In the genomic region with DNA sequence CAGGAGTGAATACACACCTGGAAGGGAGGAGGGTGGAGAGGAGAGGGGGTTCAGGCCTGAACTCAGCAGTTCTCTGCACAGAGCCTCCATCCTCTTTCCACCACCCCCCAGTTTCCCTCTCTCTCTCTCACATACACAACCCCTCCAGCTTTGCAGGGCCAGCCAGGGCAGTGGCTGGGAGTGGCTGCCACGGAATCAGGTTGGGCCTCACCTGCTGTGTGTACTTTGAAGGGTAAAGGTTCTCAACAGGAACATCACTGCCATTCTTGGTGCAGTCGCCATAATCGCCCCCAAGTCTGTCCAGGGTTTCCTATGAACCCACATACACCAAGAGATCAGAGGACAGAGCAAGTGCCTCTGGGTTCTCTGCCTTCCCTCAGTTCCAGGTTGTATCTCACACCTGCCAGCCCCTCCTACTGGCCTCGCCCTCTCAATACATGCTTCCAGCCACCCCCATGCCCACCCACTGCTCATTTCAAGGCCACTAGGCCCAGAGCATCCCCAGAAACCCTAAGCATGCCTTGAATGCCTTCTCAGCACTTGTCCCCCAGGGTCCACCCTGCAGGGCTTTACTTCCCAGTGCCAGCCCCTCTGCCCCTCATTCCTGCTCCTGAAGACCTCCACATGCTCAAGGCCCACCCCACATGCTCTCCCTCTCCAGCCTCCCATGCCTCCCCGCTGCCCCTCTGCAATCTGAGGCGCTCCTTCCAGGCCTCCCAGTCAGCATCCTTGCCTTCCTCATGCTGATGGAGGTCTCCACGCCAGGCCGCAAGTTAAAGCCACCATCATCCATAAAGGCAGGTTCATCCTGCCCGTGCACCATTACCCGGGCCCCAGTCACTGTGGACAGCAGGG, we compare ENCODE assay signal across 20 cellular contexts. TPM values are rescaled to one million over a fixed set of nuclear protein-coding genes. Genes with fewer than 3 reads are reported as not detected.
A peak's percentile ranks its signal among the peaks of the same experiment; 100 is the strongest.
DNase-seq lines count a peak whose midpoint lies in the region; ATAC-seq and TF ChIP-seq lines count a peak whose summit lies in the region.
"Had no signal": no experiment of that assay in that cellular context is flagged by ENCODE, and none has a peak within 500 bp of the region (broad histone marks: within the 10 kb centered on the region; RNA-seq: fewer than 3 reads in every experiment).

No MANE protein-coding gene starts in this region.

- no peak overlapping the region for H4K8ac ChIP-seq in mesenchymal stem cell (ENCODE audit: low read length)

- peak overlapping the region in 1 of 2 experiments; percentile 42 for H3K4ac ChIP-seq in mesenchymal stem cell (ENCODE audit: low read depth in 1 of 2, low read length in 2 of 2)

- CTCF ChIA-PET in MCF 10A (lab: Yijun Ruan, JAX): interaction anchor here (0.7 to 1.2 kb wide), 3 partner anchors 9 to 1062 kb away, joined by 3 to 4 read pairs (median 3); no protein-coding TSS in a partner anchor

- H3K36me3 ChIP-seq in breast epithelium (no peaks in the 10 kb centered on the region), WERI-Rb-1 (no peaks in the 10 kb centered on the region), mesenchymal stem cell (ENCODE audit: control insufficient read depth in 1 of 2, insufficient read depth in 2 of 2, low read depth in 1 of 2, low read length in 2 of 2) (no peaks in the 10 kb centered on the region), brain microvascular endothelial cell (replicated peaks) (no peaks in the 10 kb centered on the region)

- no peaks in the 10 kb centered on the region for H3K79me1 ChIP-seq in mesenchymal stem cell (replicated peaks; ENCODE audit: low read length, poor library complexity, severe bottlenecking)

- no peak for TF ChIP-seq POLR2A in breast epithelium (IDR thresholded peaks at IDR 0.05)

- H3K27me3 ChIP-seq in breast epithelium: no peaks in the 10 kb centered on the region
- H3K27me3 ChIP-seq in WERI-Rb-1 (ENCODE audit: insufficient read depth, low read depth, severe bottlenecking): no peaks in the 10 kb centered on the region
- peaks cover 0 to 18% of the 10 kb centered on the region in 2 experiments for H3K27me3 ChIP-seq in mesenchymal stem cell (ENCODE audit: control insufficient read depth in 1 of 2, insufficient read depth in 1 of 2, low read length in 2 of 2)
- no peaks in the 10 kb centered on the region for H3K27me3 ChIP-seq in brain microvascular endothelial cell (replicated peaks)

- H3K4me1 ChIP-seq in breast epithelium (peaks cover 0 to 4% of the 10 kb centered on the region in 2 donors), mesenchymal stem cell (ENCODE audit: control insufficient read depth, insufficient read depth, low read depth, low read length) (peaks cover 6% of the 10 kb centered on the region)

- H3K9me3 ChIP-seq in breast epithelium: no peaks in the 10 kb centered on the region
- H3K9me3 ChIP-seq in WERI-Rb-1 (ENCODE audit: severe bottlenecking): peaks cover 2% of the 10 kb centered on the region
- H3K9me3 ChIP-seq in mesenchymal stem cell (ENCODE audit: control insufficient read depth, low read length): no peaks in the 10 kb centered on the region

- no peak overlapping the region for H2BK15ac ChIP-seq in mesenchymal stem cell (ENCODE audit: low read depth, poor library complexity, severe bottlenecking)

- H3K27ac ChIP-seq in breast epithelium: no peak overlapping the region
- H3K27ac ChIP-seq in WERI-Rb-1: no peak overlapping the region
- H3K27ac ChIP-seq in mesenchymal stem cell (ENCODE audit: low read length, poor library complexity, severe bottlenecking): no peak overlapping the region
- H3K27ac ChIP-seq in brain microvascular endothelial cell: no peak overlapping the region
- H3K27ac ChIP-seq: C4-2B had no signal

- no peak overlapping the region for H3K23ac ChIP-seq in mesenchymal stem cell (ENCODE audit: low read length in 2 of 2)

- H3K27ac Mint-ChIP-seq in MCF 10A (ENCODE audit: low read depth, unreplicated experiment) (peak overlapping the region; percentile 51), type B pancreatic cell (peak overlapping the region; percentile 46)

- H4K91ac ChIP-seq in mesenchymal stem cell (ENCODE audit: low read length): peak overlapping the region; percentile 45

- H2BK12ac ChIP-seq in mesenchymal stem cell (ENCODE audit: low read length in 2 of 2): no peak overlapping the region

- ATAC-seq in GM21381 (IDR thresholded peaks at IDR 0.05; ENCODE audit: unreplicated experiment): no peak

- H3K4me1 Mint-ChIP-seq in MCF 10A (ENCODE audit: insufficient read depth, unreplicated experiment) (peaks cover 5% of the 10 kb centered on the region), type B pancreatic cell (ENCODE audit: unreplicated experiment) (peaks cover 3% of the 10 kb centered on the region)

- no peak overlapping the region for H3K9ac ChIP-seq in mesenchymal stem cell (ENCODE audit: low read length)

- intact Hi-C loops in MCF 10A (cut with micrococcal nuclease) (no loop called here), breast epithelium (cut with DNase I; ENCODE audit: low total_unique reads) (no loop called here)

- TF ChIP-seq CTCF in MCF 10A (IDR thresholded peaks at IDR 0.05; ENCODE audit: unreplicated experiment): no peak
- TF ChIP-seq CTCF in breast epithelium (IDR thresholded peaks at IDR 0.05): no peak
- TF ChIP-seq CTCF in WERI-Rb-1 (IDR thresholded peaks at IDR 0.05; ENCODE audit: low read depth, low read length): 0 out of 2 replicates have a peak, but pooled peaks have one; percentile 12
- no peak for TF ChIP-seq CTCF in type B pancreatic cell (conservative IDR thresholded peaks at IDR 0.05)
- no peak for TF ChIP-seq CTCF in brain microvascular endothelial cell (IDR thresholded peaks at IDR 0.05; ENCODE audit: low read depth, low read length, missing control alignments)

- in situ Hi-C loops in brain microvascular endothelial cell (cut with HindIII; ENCODE audit: low pct_ligation_motif_present, low sequenced_read_pairs): no loop called here

- H3K9me3 Mint-ChIP-seq in MCF 10A (ENCODE audit: unreplicated experiment) (no peaks in the 10 kb centered on the region), type B pancreatic cell (no peaks in the 10 kb centered on the region)

- DNase-seq in MCF 10A (ENCODE audit: unreplicated experiment): no peak
- DNase-seq in breast epithelium (ENCODE audit: low spot score in 2 of 2): no peak
- no peak for DNase-seq in WERI-Rb-1
- DNase-seq in mesenchymal stem cell: no peak
- no peak for DNase-seq in type B pancreatic cell (ENCODE audit: extremely low spot score, unreplicated experiment)
- DNase-seq in dedifferentiated amniotic fluid mesenchymal stem cell (ENCODE audit: extremely low spot score): no peak
- no peak for DNase-seq in brain microvascular endothelial cell
- DNase-seq: COR-L47, DMS153, HCEC 1CT, KBM-7, NCI-H1436, NCI-H2029 treated with DMSO at 0.1 percent for 48 hours, NCI-H2171 treated with DMSO at 0.1 percent for 48 hours, NCI-H446 treated with DMSO at 0.1 percent for 48 hours, OCI-M1, SIG-M5 had no signal

- BruUV-seq in MCF 10A (replicated peaks; lab: Mats Ljungman, UMichigan): no TSS peak

- H3K36me3 Mint-ChIP-seq in MCF 10A (ENCODE audit: insufficient read depth, unreplicated experiment): peaks cover 100% of the 10 kb centered on the region
- H3K36me3 Mint-ChIP-seq in type B pancreatic cell: peaks cover 9% of the 10 kb centered on the region

- no peak overlapping the region for H3K4me3 Mint-ChIP-seq in MCF 10A (ENCODE audit: unreplicated experiment)
- H3K4me3 Mint-ChIP-seq in type B pancreatic cell: no peak overlapping the region

- no peak overlapping the region for H2BK120ac ChIP-seq in mesenchymal stem cell (ENCODE audit: low read depth, low read length)

- no peak overlapping the region for H3K4me2 ChIP-seq in mesenchymal stem cell (ENCODE audit: low read length, poor library complexity, severe bottlenecking)

- no peak overlapping the region for H3K14ac ChIP-seq in mesenchymal stem cell (ENCODE audit: low read length in 2 of 2)

- H3K18ac ChIP-seq in mesenchymal stem cell (ENCODE audit: low read depth in 1 of 2, low read length in 2 of 2): no peak overlapping the region

- H3K4me3 ChIP-seq in breast epithelium (no peak overlapping the region), WERI-Rb-1 (ENCODE audit: low read depth, low read length) (no peak overlapping the region), mesenchymal stem cell (ENCODE audit: insufficient read depth in 1 of 2, low read depth in 1 of 2, low read length in 2 of 2) (no peak overlapping the region), brain microvascular endothelial cell (ENCODE audit: low read depth, low read length) (no peak overlapping the region)

- H2BK5ac ChIP-seq in mesenchymal stem cell (ENCODE audit: low read depth, low read length, poor library complexity, severe bottlenecking): no peak overlapping the region

- POLR2A ChIA-PET in MCF 10A (lab: Yijun Ruan, JAX): interaction anchor here (0.6 to 2.2 kb wide), 6 partner anchors 8 to 152 kb away, joined by 3 to 14 read pairs (median 4); partner anchors contain the start of gene SCNN1A

- no peak overlapping the region for H2AFZ ChIP-seq in mesenchymal stem cell (ENCODE audit: low read depth, low read length)

- H2AK5ac ChIP-seq in mesenchymal stem cell (ENCODE audit: low read length, severe bottlenecking): peak overlapping the region; percentile 61

- WGBS in mesenchymal stem cell: 88% methylated on average over 10 of the region's 10 CpGs

- no peaks in the 10 kb centered on the region for H3K27me3 Mint-ChIP-seq in MCF 10A (ENCODE audit: insufficient read depth, unreplicated experiment)
- no peaks in the 10 kb centered on the region for H3K27me3 Mint-ChIP-seq in type B pancreatic cell

RNA-seq across cellular contexts. Expression of gene TNFRSF1A, which starts 12.9 kb away (rescaled TPM):
- total RNA-seq in MCF 10A (2022) (103 and 110 TPM in 2 replicates), breast epithelium (100 to 1,000 TPM; 232 to 256 (median 238) TPM), type B pancreatic cell (ENCODE audit: low replicate concordance) (79.1 and 222 TPM in 2 replicates)
- 307 TPM for polyA plus RNA-seq in mesenchymal stem cell (2013, experiment 1 of 2)
- polyA plus RNA-seq in mesenchymal stem cell (2013, experiment 2 of 2): 298 TPM

RNA-seq across cellular contexts. Expression of gene SCNN1A, which starts 20.6 kb away (rescaled TPM):
- total RNA-seq in MCF 10A (2022) (136 and 139 TPM in 2 replicates), breast epithelium (100 to 1,000 TPM in 1 of 3 donors, 10 to 100 TPM in 1, 1 to 10 TPM in 1; 1.3 to 175 (median 93.7) TPM), type B pancreatic cell (ENCODE audit: low replicate concordance) (29.2 and 72.7 TPM in 2 replicates)
- 1.7 TPM for polyA plus RNA-seq in mesenchymal stem cell (2013, experiment 1 of 2)
- 1.3 TPM for polyA plus RNA-seq in mesenchymal stem cell (2013, experiment 2 of 2)
- total RNA-seq: RPMI7951 had no signal

RNA-seq across cellular contexts. Expression of gene LTBR, which starts 29.2 kb away (rescaled TPM):
- total RNA-seq in MCF 10A (2022) (158 and 169 TPM in 2 replicates), breast epithelium (100 to 1,000 TPM in 2 of 3 donors, 10 to 100 TPM in 1; 90.1 to 115 (median 108) TPM), type B pancreatic cell (ENCODE audit: low replicate concordance) (18.5 and 98.5 TPM in 2 replicates)
- 262 TPM for polyA plus RNA-seq in mesenchymal stem cell (2013, experiment 1 of 2)
- 265 TPM for polyA plus RNA-seq in mesenchymal stem cell (2013, experiment 2 of 2)

RNA-seq across cellular contexts. Expression of gene PLEKHG6, which starts 44.3 kb away (rescaled TPM):
- total RNA-seq in MCF 10A (2022): not detected in 2 replicates
- total RNA-seq in breast epithelium: 10 to 100 TPM; 11.9 to 43.6 (median 42.4) TPM
- 0.15 TPM for polyA plus RNA-seq in mesenchymal stem cell (2013, experiment 1 of 2)
- 0.23 TPM for polyA plus RNA-seq in mesenchymal stem cell (2013, experiment 2 of 2)
- 32.4 and 115 TPM in 2 replicates for total RNA-seq in type B pancreatic cell (ENCODE audit: low replicate concordance)
- total RNA-seq: RPMI7951 had no signal
